ENCODE assay signal across 8 cellular contexts in genomic region chr10:105063796-105064195, GRCh38.
DNase-seq lines count a peak whose midpoint lies in the region; ATAC-seq and TF ChIP-seq lines count a peak whose summit lies in the region.

No MANE protein-coding gene starts in this region.

- ATAC-seq in HG02973 (IDR thresholded peaks at IDR 0.05; ENCODE audit: unreplicated experiment) (peak; percentile 67), upper lobe of right lung (peak; percentile 66)
- no peak for ATAC-seq in activated CD4-positive, CD25-positive, alpha-beta regulatory T cell treated with anti-CD3 and anti-CD28 coated beads, Interleukin-2, amount 50 U/mL, for 24 hours

- H3K9me3 Mint-ChIP-seq in glutamatergic neuron (ENCODE audit: unreplicated experiment), result peaks cover 4% of the 10 kb centered on the region

- TF ChIP-seq CTCF in Peyer's patch (IDR thresholded peaks at IDR 0.05) (peak in 4 of 6 experiments; percentile 34 to 91 (median 84)), glutamatergic neuron (IDR thresholded peaks at IDR 0.05; ENCODE audit: partially characterized antibody, unreplicated experiment) (peak; percentile 69), upper lobe of right lung (IDR thresholded peaks at IDR 0.05) (peak; percentile 32)

- intact Hi-C loops in upper lobe of right lung (cut with DNase I), result no loop called here

- peak; percentile 52 for DNase-seq in activated CD4-positive, alpha-beta T cell treated with anti-CD3 and anti-CD28 coated beads for 48 hours
- no peak for DNase-seq in activated CD4-positive, alpha-beta T cell treated with anti-CD3 and anti-CD28 coated beads, Interleukin-2, amount 50 U/mL, for 4 hours
- DNase-seq in Peyer's patch (peak in 2 of 3 donors; percentile 67 to 79), glutamatergic neuron (peak; percentile 82), upper lobe of right lung (no peak), NCI-H2107 treated with DMSO at 0.1 percent for 48 hours (lab: John Stamatoyannopoulos, UW; ENCODE audit: unreplicated experiment) (no peak)

- H3K27me3 ChIP-seq in Peyer's patch (no peaks in the 10 kb centered on the region), upper lobe of right lung (no peaks in the 10 kb centered on the region)

- no peaks in the 10 kb centered on the region for H3K36me3 Mint-ChIP-seq in glutamatergic neuron (ENCODE audit: unreplicated experiment)

- H3K4me1 ChIP-seq in Peyer's patch, result no peaks in the 10 kb centered on the region
- H3K4me1 ChIP-seq in upper lobe of right lung, result no peaks in the 10 kb centered on the region

- no peak for TF ChIP-seq POLR2A in Peyer's patch (IDR thresholded peaks at IDR 0.05)

- H3K36me3 ChIP-seq in Peyer's patch (no peaks in the 10 kb centered on the region), upper lobe of right lung (no peaks in the 10 kb centered on the region)

- H3K9me3 ChIP-seq in Peyer's patch (no peaks in the 10 kb centered on the region), upper lobe of right lung (no peaks in the 10 kb centered on the region)

- H3K4me3 Mint-ChIP-seq in glutamatergic neuron (ENCODE audit: unreplicated experiment), result no peak overlapping the region

- H3K4me3 ChIP-seq in Peyer's patch (no peak overlapping the region), upper lobe of right lung (no peak overlapping the region)

- no peak overlapping the region for H3K27ac ChIP-seq in Peyer's patch
- H3K27ac ChIP-seq in upper lobe of right lung, result no peak overlapping the region

- H3K27ac Mint-ChIP-seq in glutamatergic neuron (ENCODE audit: unreplicated experiment), result peak overlapping the region; percentile 88

- H3K4me1 Mint-ChIP-seq in glutamatergic neuron (ENCODE audit: low read depth, unreplicated experiment), result peaks cover 23% of the 10 kb centered on the region

- peaks cover 6% of the 10 kb centered on the region for H3K27me3 Mint-ChIP-seq in glutamatergic neuron (ENCODE audit: unreplicated experiment)

Comparison
In these comparisons a context has a peak if more than half of its experiments do, and no peak if none do; other contexts are left out.
1. DNase-seq: peak in activated CD4-positive, alpha-beta T cell treated with anti-CD3 and anti-CD28 coated beads for 48 hours (single experiment), Peyer's patch (2 of 3) and glutamatergic neuron (single experiment); none in activated CD4-positive, alpha-beta T cell treated with anti-CD3 and anti-CD28 coated beads, Interleukin-2, amount 50 U/mL, for 4 hours (0 of 2), upper lobe of right lung (single experiment) and NCI-H2107 treated with DMSO at 0.1 percent for 48 hours (single experiment).
2. ATAC-seq: peak in HG02973 (single experiment) and upper lobe of right lung (single experiment); none in activated CD4-positive, CD25-positive, alpha-beta regulatory T cell treated with anti-CD3 and anti-CD28 coated beads, Interleukin-2, amount 50 U/mL, for 24 hours (0 of 2).
3. CTCF ChIP-seq: peak in every context shown above with its lines; median percentile 84 in Peyer's patch; 69 in glutamatergic neuron; 32 in upper lobe of right lung.